ENCODE assay signal across 8 cellular contexts in genomic region chr6:34791842-34792604, GRCh38. TPM values are rescaled to one million over a fixed set of nuclear protein-coding genes. Genes with fewer than 3 reads are reported as not detected.
DNase-seq lines count a peak whose midpoint lies in the region; ATAC-seq and TF ChIP-seq lines count a peak whose summit lies in the region.

A gene with protein sequence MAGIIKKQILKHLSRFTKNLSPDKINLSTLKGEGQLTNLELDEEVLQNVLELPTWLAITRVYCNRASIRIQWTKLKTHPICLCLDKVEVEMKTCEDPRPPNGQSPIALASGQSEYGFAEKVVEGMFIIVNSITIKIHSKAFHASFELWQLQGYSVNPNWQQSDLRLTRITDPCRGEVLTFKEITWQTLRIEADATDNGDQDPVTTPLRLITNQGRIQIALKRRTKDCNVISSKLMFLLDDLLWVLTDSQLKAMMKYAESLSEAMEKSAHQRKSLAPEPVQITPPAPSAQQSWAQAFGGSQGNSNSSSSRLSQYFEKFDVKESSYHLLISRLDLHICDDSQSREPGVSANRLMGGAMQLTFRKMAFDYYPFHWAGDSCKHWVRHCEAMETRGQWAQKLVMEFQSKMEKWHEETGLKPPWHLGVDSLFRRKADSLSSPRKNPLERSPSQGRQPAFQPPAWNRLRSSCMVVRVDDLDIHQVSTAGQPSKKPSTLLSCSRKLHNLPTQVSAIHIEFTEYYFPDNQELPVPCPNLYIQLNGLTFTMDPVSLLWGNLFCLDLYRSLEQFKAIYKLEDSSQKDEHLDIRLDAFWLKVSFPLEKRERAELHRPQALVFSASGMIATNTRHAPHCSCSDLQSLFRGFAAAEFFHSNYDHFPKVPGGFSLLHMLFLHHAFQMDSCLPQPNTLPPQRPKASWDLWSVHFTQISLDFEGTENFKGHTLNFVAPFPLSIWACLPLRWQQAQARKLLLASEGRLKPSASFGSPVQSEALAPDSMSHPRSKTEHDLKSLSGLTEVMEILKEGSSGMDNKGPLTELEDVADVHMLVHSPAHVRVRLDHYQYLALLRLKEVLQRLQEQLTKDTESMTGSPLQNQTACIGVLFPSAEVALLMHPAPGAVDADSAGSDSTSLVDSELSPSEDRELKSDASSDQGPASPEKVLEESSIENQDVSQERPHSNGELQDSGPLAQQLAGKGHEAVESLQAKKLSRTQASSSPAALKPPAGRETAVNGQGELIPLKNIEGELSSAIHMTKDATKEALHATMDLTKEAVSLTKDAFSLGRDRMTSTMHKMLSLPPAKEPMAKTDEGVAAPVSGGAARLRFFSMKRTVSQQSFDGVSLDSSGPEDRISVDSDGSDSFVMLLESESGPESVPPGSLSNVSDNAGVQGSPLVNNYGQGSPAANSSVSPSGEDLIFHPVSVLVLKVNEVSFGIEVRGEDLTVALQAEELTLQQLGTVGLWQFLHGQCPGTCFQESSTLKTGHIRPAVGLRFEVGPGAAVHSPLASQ (N-terminal part only) (plus strand): TSS chr6:34792083. CDS start chr6:34792251, 168 bp downstream.

- H3K27ac Mint-ChIP-seq in progenitor cell of endocrine pancreas, result peak within 1 kb of the TSS; percentile 99

- peak within 1 kb of the TSS; percentile 96 for H3K4me3 Mint-ChIP-seq in progenitor cell of endocrine pancreas (ENCODE audit: low read depth)

- DNase-seq in GM06990 (ENCODE audit: extremely low read depth, insufficient read length) (peak; percentile 91), HEK293T (ENCODE audit: extremely low spot score) (peak; percentile 86), NB4 (ENCODE audit: low read depth) (peak; percentile 93), SW480 (ENCODE audit: low spot score) (peak; percentile 56), left cardiac atrium (peak; percentile 82), progenitor cell of endocrine pancreas (ENCODE audit: low spot score, unreplicated experiment) (peak; percentile 56), upper lobe of right lung (peak; percentile 88)

- peak; percentile 95 to 97 for ATAC-seq in left cardiac atrium
- peak; percentile 95 for ATAC-seq in upper lobe of right lung

- peak; percentile 84 for TF ChIP-seq POLR2A in NB4 (IDR thresholded peaks at IDR 0.05; ENCODE audit: extremely low read depth, insufficient read length)

- POLR2A ChIA-PET in HEK293T (lab: Yijun Ruan, JAX), result interaction anchor here (0.7 to 3.2 kb wide), 19 partner anchors 9 to 151 kb away, joined by 3 to 30 read pairs (median 4); partner anchors contain the start of genes ANKS1A, ILRUN, SNRPC and TAF11

- H3K27me3 Mint-ChIP-seq in progenitor cell of endocrine pancreas, result no peaks in the 10 kb centered on the region

- CTCF ChIA-PET in HEK293T (lab: Yijun Ruan, JAX), result interaction anchor here (0.5 to 1.6 kb wide), 5 partner anchors 14 to 1558 kb away, joined by 3 to 5 read pairs (median 3); no protein-coding TSS in a partner anchor

- peaks cover 4% of the 10 kb centered on the region for H3K9me3 Mint-ChIP-seq in progenitor cell of endocrine pancreas (ENCODE audit: low read depth)

- peaks cover 22% of the 10 kb centered on the region for H3K4me1 Mint-ChIP-seq in progenitor cell of endocrine pancreas (ENCODE audit: low read depth)

- H3K4me3 ChIP-seq in GM06990 (replicated peaks; ENCODE audit: low read depth, low read length) (peak within 1 kb of the TSS; percentile 87), NB4 (ENCODE audit: low read depth, low read length) (peak within 1 kb of the TSS; percentile 86), upper lobe of right lung (peak within 1 kb of the TSS; percentile 89)

- no peaks in the 10 kb centered on the region for H3K36me3 Mint-ChIP-seq in progenitor cell of endocrine pancreas (ENCODE audit: insufficient read depth)

- peaks cover 22% of the 10 kb centered on the region for H3K4me1 ChIP-seq in upper lobe of right lung

- no peaks in the 10 kb centered on the region for H3K9me3 ChIP-seq in upper lobe of right lung

- TF ChIP-seq CTCF in GM06990 (IDR thresholded peaks at IDR 0.05; ENCODE audit: insufficient read depth, low read length, poor library complexity, severe bottlenecking) (no peak), NB4 (IDR thresholded peaks at IDR 0.05; ENCODE audit: low read depth, low read length) (no peak), progenitor cell of endocrine pancreas (IDR thresholded peaks at IDR 0.05; ENCODE audit: unreplicated experiment) (no peak), upper lobe of right lung (IDR thresholded peaks at IDR 0.05) (no peak)

- H3K36me3 ChIP-seq in GM06990 (ENCODE audit: control insufficient read depth, insufficient read depth, low read length) (no peaks in the 10 kb centered on the region), upper lobe of right lung (no peaks in the 10 kb centered on the region)

- no peaks in the 10 kb centered on the region for H3K27me3 ChIP-seq in GM06990 (replicated peaks; ENCODE audit: control insufficient read depth, insufficient read depth, low read length)
- no peaks in the 10 kb centered on the region for H3K27me3 ChIP-seq in upper lobe of right lung

- H3K27ac ChIP-seq in adipose tissue (ENCODE audit: low read depth, low read length) (peak within 1 kb of the TSS; percentile 1), upper lobe of right lung (peak within 1 kb of the TSS; percentile 94)

- WGBS in adipose tissue, 3 donors, result 0 to 1% (median 1%) methylated on average over 62 to 93 of the region's 93 CpGs

- intact Hi-C loops in left cardiac atrium (cut with DNase I) (no loop called here), upper lobe of right lung (cut with DNase I) (no loop called here)

TF ChIP-seq in HEK293T, 16 proteins besides CTCF, POLR2A, EP300 and RAD21:
- TF ChIP-seq SUZ12 (IDR thresholded peaks at IDR 0.05) (no peak), FOXM1 (IDR thresholded peaks at IDR 0.05; ENCODE audit: borderline replicate concordance) (no peak), CTBP1 (IDR thresholded peaks at IDR 0.05; ENCODE audit: borderline replicate concordance) (no peak), ARNT (IDR thresholded peaks at IDR 0.05) (no peak), LEF1 (IDR thresholded peaks at IDR 0.05; ENCODE audit: borderline replicate concordance) (0 out of 2 replicates have a peak, but pooled peaks have one; percentile 58)

RNA-seq across cellular contexts. Expression of the gene that starts here (rescaled TPM):
- polyA plus RNA-seq in adipose tissue, result 1 to 10 TPM; 2.0 to 5.2 (median 4.0) TPM
- total RNA-seq in left cardiac atrium (10 to 100 TPM; 12.4 to 17.5 TPM), progenitor cell of endocrine pancreas (21.5 and 22.0 TPM in 2 replicates), upper lobe of right lung (12.9 TPM)

Comparison
In these comparisons a context has a peak if more than half of its experiments do, and no peak if none do; other contexts are left out.
1. Peak in every context shown above with its lines: DNase-seq, ATAC-seq, H3K4me3 ChIP-seq and H3K27ac ChIP-seq.